ENCODE assay signal across 9 cellular contexts in the genomic region with DNA sequence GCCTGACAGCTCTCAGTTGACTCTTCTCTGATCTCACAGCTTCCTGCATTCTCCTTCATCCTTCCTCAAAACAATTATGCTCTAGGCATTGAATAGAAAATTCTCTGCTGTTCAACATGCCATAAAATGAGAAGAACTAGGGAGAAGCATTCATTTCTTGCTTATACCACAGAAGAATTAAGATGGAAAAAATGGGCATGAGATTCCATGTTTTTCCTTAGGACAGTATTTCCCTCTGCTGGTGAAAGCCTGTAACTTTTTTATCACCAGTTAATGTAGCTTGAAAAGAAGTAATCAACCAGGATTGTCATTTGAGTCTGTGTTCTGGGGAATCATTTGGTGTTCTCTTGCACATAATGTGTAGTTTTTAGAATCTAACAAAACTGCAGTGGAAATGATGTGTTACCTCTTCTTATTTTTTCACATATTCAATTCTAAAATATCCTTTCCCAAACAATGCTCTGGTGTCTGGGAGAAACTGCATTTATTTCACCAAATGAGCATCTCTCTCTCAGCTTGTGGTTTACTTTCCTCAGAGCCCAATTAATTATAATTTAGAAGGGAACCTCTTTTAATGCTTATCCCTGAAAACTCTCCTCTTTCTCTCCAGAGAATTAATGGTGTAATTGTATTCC.
DNase-seq lines count a peak whose midpoint lies in the region; ATAC-seq, FAIRE-seq and TF ChIP-seq lines count a peak whose summit lies in the region.
"Had no signal": no experiment of that assay in that cellular context is flagged by ENCODE, and none has a peak within 500 bp of the region (broad histone marks: within the 10 kb centered on the region; RNA-seq: fewer than 3 reads in every experiment).

No MANE protein-coding gene starts in this region.

- CTCF ChIA-PET in RWPE1 (lab: Yijun Ruan, JAX) = interaction anchor here (0.6 to 2.9 kb wide), 11 partner anchors 13 to 659 kb away, joined by 3 to 31 read pairs (median 4); no protein-coding TSS in a partner anchor

- POLR2A ChIA-PET in RWPE1 (lab: Yijun Ruan, JAX; ENCODE audit: low non-redundant PET) = no interaction called here

- no peaks in the 10 kb centered on the region for H3K36me3 ChIP-seq in small intestine (ENCODE audit: control insufficient read depth in 2 of 2, insufficient read depth in 2 of 2, low read length in 2 of 2)
- H3K36me3 ChIP-seq: BLaER1 had no signal

- DNase-seq in DMS53 (lab: John Stamatoyannopoulos, UW) = peak; percentile 66
- DNase-seq in DMS53 treated with DMSO at 0.1 percent for 48 hours (lab: John Stamatoyannopoulos, UW; ENCODE audit: unreplicated experiment) = no peak
- peak; percentile 43 for DNase-seq in RWPE1 (ENCODE audit: low spot score)
- no peak for DNase-seq in foreskin keratinocyte
- DNase-seq in small intestine = peak; percentile 8
- DNase-seq in GM13976 (ENCODE audit: low spot score) = no peak
- no peak for DNase-seq in KG1 (lab: John Stamatoyannopoulos, UW)

- H3K4me1 ChIP-seq in foreskin keratinocyte (no peaks in the 10 kb centered on the region), small intestine (ENCODE audit: control insufficient read depth in 2 of 2, insufficient read depth in 1 of 2, low read depth in 1 of 2, low read length in 1 of 2) (no peaks in the 10 kb centered on the region)
- H3K4me1 ChIP-seq: BLaER1 had no signal

- H3K9me3 ChIP-seq in small intestine (ENCODE audit: control insufficient read depth, low read depth) = no peaks in the 10 kb centered on the region
- H3K9me3 ChIP-seq: BLaER1 had no signal

- H3K27ac ChIP-seq in RWPE1 (no peak overlapping the region), foreskin keratinocyte (no peak overlapping the region), small intestine (ENCODE audit: low read depth in 1 of 2, low read length in 1 of 2) (no peak overlapping the region)
- H3K27ac ChIP-seq: BLaER1 had no signal

- in situ Hi-C loops in GM13976 (cut with MboI; ENCODE audit: low sequenced_read_pairs, unreplicated experiment) = loop anchor here (5.0 to 25.0 kb wide), 2 partner anchors 182 to 382 kb away; no protein-coding TSS in a partner anchor

- H3K4me3 ChIP-seq in small intestine (ENCODE audit: low read depth in 1 of 2, low read length in 2 of 2) = no peak overlapping the region
- H3K4me3 ChIP-seq: BLaER1 had no signal

- H3K27me3 ChIP-seq in foreskin keratinocyte (no peaks in the 10 kb centered on the region), small intestine (ENCODE audit: control insufficient read depth in 2 of 2, insufficient read depth in 2 of 2, low read length in 2 of 2) (no peaks in the 10 kb centered on the region)
- H3K27me3 ChIP-seq: BLaER1 had no signal

- ATAC-seq in foreskin keratinocyte (peak; percentile 59), HG03521 (IDR thresholded peaks at IDR 0.05; ENCODE audit: unreplicated experiment) (no peak)

- peak; percentile 74 for TF ChIP-seq CTCF in RWPE1 (conservative IDR thresholded peaks at IDR 0.05; ENCODE audit: low read depth)
- peak; percentile 86 for TF ChIP-seq CTCF in foreskin keratinocyte (conservative IDR thresholded peaks at IDR 0.05)
- TF ChIP-seq CTCF in GM13976 (IDR thresholded peaks at IDR 0.05; ENCODE audit: borderline replicate concordance, control extremely low read depth, extremely low read depth, insufficient read depth, missing control alignments) = no peak

- FAIRE-seq in small intestine (lab: Jason Lieb, UNC) = no peak

Comparison
In these comparisons a context has a peak if more than half of its experiments do, and no peak if none do; other contexts are left out.
1. DNase-seq: peak in DMS53 (single experiment), RWPE1 (single experiment) and small intestine (single experiment); none in DMS53 treated with DMSO at 0.1 percent for 48 hours (single experiment), foreskin keratinocyte (0 of 2), GM13976 (single experiment) and KG1 (single experiment).